10 cellular contexts compared by ENCODE assay signal in the genomic region with DNA sequence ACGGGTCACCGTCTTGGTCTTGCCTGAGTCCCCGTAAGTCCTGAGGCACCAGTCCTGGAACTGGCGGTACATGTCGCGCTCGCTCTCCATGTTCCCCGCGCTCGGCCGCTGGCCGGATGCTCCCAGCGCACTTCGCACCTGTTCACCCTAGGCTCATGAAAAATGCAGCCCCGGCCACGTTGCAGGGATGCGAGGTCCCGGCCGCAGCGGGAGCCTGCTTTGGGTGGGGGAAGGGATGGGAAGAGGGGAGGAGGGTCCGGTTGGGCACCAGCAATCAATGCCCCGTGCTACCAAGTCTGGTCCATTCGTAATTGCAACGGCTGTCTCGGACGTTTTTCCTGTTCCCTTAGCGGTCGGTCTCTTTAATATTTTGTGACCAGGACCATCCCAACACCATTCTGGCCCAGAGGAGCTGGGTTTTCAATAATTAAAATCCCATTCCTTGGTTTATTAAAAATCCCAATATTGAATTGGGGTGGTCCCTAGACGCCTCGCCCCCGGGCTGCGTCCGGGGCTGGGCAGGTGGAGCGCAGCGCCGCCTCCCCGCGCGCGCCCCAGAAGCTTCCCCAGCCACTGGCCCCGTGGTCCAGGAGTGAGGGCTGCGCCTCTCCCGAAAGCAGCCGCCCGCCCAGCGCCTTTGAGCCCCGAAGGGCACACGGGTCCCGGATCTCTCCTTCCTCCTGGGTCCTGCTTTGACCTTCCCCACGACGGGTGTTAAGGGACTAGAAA. TPM values are rescaled to one million over a fixed set of nuclear protein-coding genes. Genes with fewer than 3 reads are reported as not detected.
DNase-seq lines count a peak whose midpoint lies in the region; ATAC-seq and TF ChIP-seq lines count a peak whose summit lies in the region.
"Had no signal": no experiment of that assay in that cellular context is flagged by ENCODE, and none has a peak within 500 bp of the region (broad histone marks: within the 10 kb centered on the region; RNA-seq: fewer than 3 reads in every experiment).

No MANE protein-coding gene starts in this region.

- WGBS in upper lobe of left lung, 2 donors: 3 to 7% methylated on average over 18 to 48 of the region's 51 CpGs
- 0 to 4% methylated on average over 4 to 16 of the region's 51 CpGs for WGBS in gastroesophageal sphincter (ENCODE audit: low coverage in 1 of 2), 2 donors

- peaks cover 0 to 20% (median 10%) of the 10 kb centered on the region in 4 donors for H3K27me3 ChIP-seq in upper lobe of left lung
- H3K27me3 ChIP-seq in CD4-positive, alpha-beta T cell (ENCODE audit: control insufficient read depth, insufficient read depth, low read length): peaks cover 41% of the 10 kb centered on the region
- peaks cover 89% of the 10 kb centered on the region for H3K27me3 ChIP-seq in gastroesophageal sphincter

- TF ChIP-seq POLR2A in upper lobe of left lung (IDR thresholded peaks at IDR 0.05) (no peak), gastroesophageal sphincter (IDR thresholded peaks at IDR 0.05) (no peak)

- H3K4me3 ChIP-seq in upper lobe of left lung (peak overlapping the region in 3 of 4 donors; percentile 26 to 46 (median 39)), gastroesophageal sphincter (peak overlapping the region in 1 of 2 donors; percentile 51)

- peaks cover 4% of the 10 kb centered on the region for H3K9me3 Mint-ChIP-seq in activated CD8-positive, alpha-beta T cell treated with anti-CD3 and anti-CD28 coated beads, Interleukin-2, amount 10 ng/mL, durations not matched to agents 7 days and 5 days (ENCODE audit: insufficient read depth)
- H3K9me3 Mint-ChIP-seq in activated CD8-positive, alpha-beta T cell treated with anti-CD3 and anti-CD28 coated beads for 36 hours: no peaks in the 10 kb centered on the region
- H3K9me3 Mint-ChIP-seq in CD4-positive, alpha-beta T cell: peaks cover 6% of the 10 kb centered on the region

- no peaks in the 10 kb centered on the region for H3K9me3 ChIP-seq in upper lobe of left lung
- H3K9me3 ChIP-seq in CD4-positive, alpha-beta T cell (ENCODE audit: control insufficient read depth, low read length): no peaks in the 10 kb centered on the region
- no peaks in the 10 kb centered on the region for H3K9me3 ChIP-seq in gastroesophageal sphincter

- POLR2A ChIA-PET in activated CD8-positive, alpha-beta T cell treated with anti-CD3 and anti-CD28 coated beads, Interleukin-2, amount 10 ng/mL, durations not matched to agents 7 days and 5 days (lab: Charles Lee): no interaction called here
- POLR2A ChIA-PET in activated CD8-positive, alpha-beta T cell treated with anti-CD3 and anti-CD28 coated beads for 36 hours (lab: Charles Lee): no interaction called here
- POLR2A ChIA-PET in CD4-positive, alpha-beta T cell (lab: Charles Lee): no interaction called here

- H3K4me1 ChIP-seq in upper lobe of left lung (peaks cover 16 to 33% (median 22%) of the 10 kb centered on the region in 4 donors), gastroesophageal sphincter (peaks cover 0 to 38% (median 27%) of the 10 kb centered on the region in 3 donors)

- peaks cover 3% of the 10 kb centered on the region for H3K4me1 Mint-ChIP-seq in activated CD8-positive, alpha-beta T cell treated with anti-CD3 and anti-CD28 coated beads, Interleukin-2, amount 10 ng/mL, durations not matched to agents 7 days and 5 days (ENCODE audit: low read depth)
- H3K4me1 Mint-ChIP-seq in activated CD8-positive, alpha-beta T cell treated with anti-CD3 and anti-CD28 coated beads for 36 hours (ENCODE audit: low read depth): peaks cover 2% of the 10 kb centered on the region
- H3K4me1 Mint-ChIP-seq in CD4-positive, alpha-beta T cell (ENCODE audit: low read depth): no peaks in the 10 kb centered on the region

- intact Hi-C loops in activated CD8-positive, alpha-beta T cell treated with anti-CD3 and anti-CD28 coated beads for 36 hours (cut with micrococcal nuclease): no loop called here
- intact Hi-C loops in CD4-positive, alpha-beta T cell (cut with DNase I, micrococcal nuclease): no loop called here

- H3K27ac ChIP-seq in upper lobe of left lung (no peak overlapping the region), gastroesophageal sphincter (no peak overlapping the region)
- no peak overlapping the region for H3K27ac ChIP-seq in CD4-positive, alpha-beta T cell (ENCODE audit: low read depth, low read length)
- H3K27ac ChIP-seq: C4-2B had no signal

- CTCF ChIA-PET in activated CD8-positive, alpha-beta T cell treated with anti-CD3 and anti-CD28 coated beads, Interleukin-2, amount 10 ng/mL, durations not matched to agents 7 days and 5 days (lab: Charles Lee): no interaction called here
- CTCF ChIA-PET in activated CD8-positive, alpha-beta T cell treated with anti-CD3 and anti-CD28 coated beads for 36 hours (lab: Charles Lee): no interaction called here
- CTCF ChIA-PET in CD4-positive, alpha-beta T cell (lab: Charles Lee): no interaction called here

- H3K27me3 Mint-ChIP-seq in activated CD8-positive, alpha-beta T cell treated with anti-CD3 and anti-CD28 coated beads, Interleukin-2, amount 10 ng/mL, durations not matched to agents 7 days and 5 days (ENCODE audit: low read depth): peaks cover 26% of the 10 kb centered on the region
- H3K27me3 Mint-ChIP-seq in activated CD8-positive, alpha-beta T cell treated with anti-CD3 and anti-CD28 coated beads for 36 hours: peaks cover 28% of the 10 kb centered on the region
- H3K27me3 Mint-ChIP-seq in CD4-positive, alpha-beta T cell: peaks cover 53% of the 10 kb centered on the region

- H3K36me3 Mint-ChIP-seq in activated CD8-positive, alpha-beta T cell treated with anti-CD3 and anti-CD28 coated beads, Interleukin-2, amount 10 ng/mL, durations not matched to agents 7 days and 5 days (ENCODE audit: low read depth): peaks cover 1% of the 10 kb centered on the region
- H3K36me3 Mint-ChIP-seq in activated CD8-positive, alpha-beta T cell treated with anti-CD3 and anti-CD28 coated beads for 36 hours (ENCODE audit: low read depth): peaks cover 2% of the 10 kb centered on the region
- H3K36me3 Mint-ChIP-seq in CD4-positive, alpha-beta T cell (ENCODE audit: low read depth): no peaks in the 10 kb centered on the region

- TF ChIP-seq CTCF in activated CD8-positive, alpha-beta T cell treated with anti-CD3 and anti-CD28 coated beads for 36 hours (IDR thresholded peaks at IDR 0.05): no peak
- no peak for TF ChIP-seq CTCF in upper lobe of left lung (IDR thresholded peaks at IDR 0.05)
- TF ChIP-seq CTCF in CD4-positive, alpha-beta T cell (IDR thresholded peaks at IDR 0.05): no peak
- TF ChIP-seq CTCF in gastroesophageal sphincter (IDR thresholded peaks at IDR 0.05): no peak

- H3K27ac Mint-ChIP-seq in activated CD8-positive, alpha-beta T cell treated with anti-CD3 and anti-CD28 coated beads, Interleukin-2, amount 10 ng/mL, durations not matched to agents 7 days and 5 days: no peak overlapping the region
- H3K27ac Mint-ChIP-seq in activated CD8-positive, alpha-beta T cell treated with anti-CD3 and anti-CD28 coated beads for 36 hours: no peak overlapping the region
- H3K27ac Mint-ChIP-seq in CD4-positive, alpha-beta T cell: no peak overlapping the region

- no peaks in the 10 kb centered on the region for H3K36me3 ChIP-seq in upper lobe of left lung
- no peaks in the 10 kb centered on the region for H3K36me3 ChIP-seq in gastroesophageal sphincter

- H3K4me3 Mint-ChIP-seq in activated CD8-positive, alpha-beta T cell treated with anti-CD3 and anti-CD28 coated beads, Interleukin-2, amount 10 ng/mL, durations not matched to agents 7 days and 5 days: peak overlapping the region; percentile 7
- H3K4me3 Mint-ChIP-seq in activated CD8-positive, alpha-beta T cell treated with anti-CD3 and anti-CD28 coated beads for 36 hours: no peak overlapping the region
- no peak overlapping the region for H3K4me3 Mint-ChIP-seq in CD4-positive, alpha-beta T cell

- no peak for DNase-seq in activated CD8-positive, alpha-beta T cell treated with anti-CD3 and anti-CD28 coated beads, Interleukin-2, amount 10 ng/mL, durations not matched to agents 7 days and 5 days
- no peak for DNase-seq in activated CD8-positive, alpha-beta T cell treated with anti-CD3 and anti-CD28 coated beads for 36 hours
- DNase-seq in amygdala (lab: John Stamatoyannopoulos, UW) (peak in 29 of 56 donors; percentile 2 to 73 (median 34)), left kidney (ENCODE audit: low read depth, low spot score) (peak; percentile 66), upper lobe of left lung (peak in 1 of 2 donors; percentile 79)
- DNase-seq in NK-92 treated with Interleukin-12 subunit alpha and Interleukin-12 subunit beta, amount 100 ng/mL, for 24 hours (lab: John Stamatoyannopoulos, UW): no peak
- DNase-seq in CD4-positive, alpha-beta T cell: no peak

- no peak for ATAC-seq in activated CD8-positive, alpha-beta T cell treated with anti-CD3 and anti-CD28 coated beads, Interleukin-2, amount 10 ng/mL, durations not matched to agents 7 days and 5 days
- ATAC-seq in activated CD8-positive, alpha-beta T cell treated with anti-CD3 and anti-CD28 coated beads for 36 hours: no peak
- ATAC-seq in upper lobe of left lung (ENCODE audit: low FRiP score in 2 of 2) (peak; percentile 28 to 43), gastroesophageal sphincter (no peak)
- no peak for ATAC-seq in CD4-positive, alpha-beta T cell (ENCODE audit: poor library complexity)

- TF ChIP-seq EP300 in upper lobe of left lung (IDR thresholded peaks at IDR 0.05): no peak
- no peak for TF ChIP-seq EP300 in gastroesophageal sphincter (IDR thresholded peaks at IDR 0.05)

RNA-seq across cellular contexts. Expression of a gene that starts 1.4 kb away (rescaled TPM):
- not detected for total RNA-seq in activated CD8-positive, alpha-beta T cell treated with anti-CD3 and anti-CD28 coated beads, Interleukin-2, amount 10 ng/mL, durations not matched to agents 7 days and 5 days
- not detected for total RNA-seq in activated CD8-positive, alpha-beta T cell treated with anti-CD3 and anti-CD28 coated beads for 36 hours
- total RNA-seq in upper lobe of left lung (under 1 TPM in 1 of 6 donors, not detected in 5; 0.40 TPM), gastroesophageal sphincter (under 1 TPM in 1 of 4 donors, not detected in 3; 0.08 TPM)
- total RNA-seq in CD4-positive, alpha-beta T cell: not detected
- total RNA-seq: fibroblast of villous mesenchyme had no signal

Comparison
In these comparisons a context has a peak if more than half of its experiments do, and no peak if none do; other contexts are left out.
1. ATAC-seq: peak in upper lobe of left lung (2 of 2); none in activated CD8-positive, alpha-beta T cell treated with anti-CD3 and anti-CD28 coated beads, Interleukin-2, amount 10 ng/mL, durations not matched to agents 7 days and 5 days (single experiment), activated CD8-positive, alpha-beta T cell treated with anti-CD3 and anti-CD28 coated beads for 36 hours (single experiment), CD4-positive, alpha-beta T cell (single experiment) and gastroesophageal sphincter (single experiment).
2. DNase-seq: peak in amygdala (29 of 56) and left kidney (single experiment); none in activated CD8-positive, alpha-beta T cell treated with anti-CD3 and anti-CD28 coated beads, Interleukin-2, amount 10 ng/mL, durations not matched to agents 7 days and 5 days (single experiment), activated CD8-positive, alpha-beta T cell treated with anti-CD3 and anti-CD28 coated beads for 36 hours (single experiment), NK-92 treated with Interleukin-12 subunit alpha and Interleukin-12 subunit beta, amount 100 ng/mL, for 24 hours (single experiment) and CD4-positive, alpha-beta T cell (0 of 10).